ENCODE assay signal across 1 cellular context in genomic region chr1:43554444-43554992, GRCh38.
TF ChIP-seq lines count a peak whose summit lies in the region.

No MANE protein-coding gene starts in this region.

TF ChIP-seq in HEK293, 187 proteins besides CTCF, POLR2A, EP300 and RAD21 (continued from another document):
- TF ChIP-seq MZF1 (tag by site-specific recombination; IDR thresholded peaks at IDR 0.05; ENCODE audit: borderline replicate concordance) = no peak
- no peak for TF ChIP-seq ZNF558 (tag by site-specific recombination; IDR thresholded peaks at IDR 0.05)
- peak; percentile 17; the same call in 1 of the 2 replicates for TF ChIP-seq PRDM1 (tag by site-specific recombination; IDR thresholded peaks at IDR 0.05)
- TF ChIP-seq ZFP37 (tag by site-specific recombination; IDR thresholded peaks at IDR 0.05) = no peak
- no peak for TF ChIP-seq ZNF580 (tag by site-specific recombination; IDR thresholded peaks at IDR 0.05)
- no peak for TF ChIP-seq ELK4 (IDR thresholded peaks at IDR 0.05; ENCODE audit: borderline replicate concordance, low read depth, low read length)
- TF ChIP-seq PRDM10 (tag by site-specific recombination; IDR thresholded peaks at IDR 0.05) = peak; percentile 60
- no peak for TF ChIP-seq TSHZ1 (tag by site-specific recombination; IDR thresholded peaks at IDR 0.05; ENCODE audit: borderline replicate concordance)
- no peak for TF ChIP-seq GFI1B (tag by site-specific recombination; IDR thresholded peaks at IDR 0.05)
- TF ChIP-seq ZNF426 (tag by site-specific recombination; IDR thresholded peaks at IDR 0.05) = no peak
